ENCODE assay signal across 9 cellular contexts in genomic region chr20:49122920-49123319, GRCh38.
"Had no signal": no experiment of that assay in that cellular context is flagged by ENCODE, and none has a peak within 500 bp of the region (broad histone marks: within the 10 kb centered on the region; RNA-seq: fewer than 3 reads in every experiment).

No MANE protein-coding gene starts in this region.

- H3K27ac ChIP-seq: HL-60, KMS-11 had no signal

- H3K4me2 ChIP-seq: GM23338, KMS-11 had no signal

- ATAC-seq: GM23338, HCT116 had no signal

- H3K4me3 ChIP-seq: GM23338, HAP-1 had no signal

- H2AFZ ChIP-seq: GM23338 had no signal

- DNase-seq: H7, HFFc6, IMR-90, KBM-7 had no signal

- H3K9me3 ChIP-seq: HAP-1 had no signal

- H3K4me1 ChIP-seq: HAP-1 had no signal
